Comparison of ENCODE assay signal across 1 cellular context in genomic region chr20:36886859-36887778, GRCh38.
A peak's percentile ranks its signal among the peaks of the same experiment; 100 is the strongest.
TF ChIP-seq lines count a peak whose summit lies in the region.

No MANE protein-coding gene starts in this region.

TF ChIP-seq in GM12878, 131 proteins besides CTCF, POLR2A, EP300 and RAD21 (continued from another document):
- TF ChIP-seq ZBTB33 (IDR thresholded peaks at IDR 0.05) (no peak), NR2C1 (IDR thresholded peaks at IDR 0.05) (no peak), POLR2AphosphoS5 (IDR thresholded peaks at IDR 0.05; ENCODE audit: low read length) (no peak), NFYA (IDR thresholded peaks at IDR 0.05; ENCODE audit: borderline replicate concordance, low read depth, low read length) (no peak), MEF2B (IDR thresholded peaks at IDR 0.05; ENCODE audit: partially characterized antibody, poor library complexity, severe bottlenecking) (no peak), MYB (IDR thresholded peaks at IDR 0.05; ENCODE audit: borderline replicate concordance, low read depth, low read length) (no peak), FOS (IDR thresholded peaks at IDR 0.05; ENCODE audit: borderline replicate concordance, extremely low read depth, insufficient read length) (no peak), DPF2 (IDR thresholded peaks at IDR 0.05) (no peak), ESRRA (IDR thresholded peaks at IDR 0.05; ENCODE audit: low read length) (no peak), HDGF (IDR thresholded peaks at IDR 0.05) (peak; percentile 50; the same call in 1 of the 2 replicates)
